8 cellular contexts compared by ENCODE assay signal in genomic region chr10:75400163-75400768, GRCh38. TPM values are rescaled to one million over a fixed set of nuclear protein-coding genes. Genes with fewer than 3 reads are reported as not detected.
DNase-seq lines count a peak whose midpoint lies in the region; ATAC-seq and TF ChIP-seq lines count a peak whose summit lies in the region.

No MANE protein-coding gene starts in this region.

- H3K18ac ChIP-seq in mesenchymal stem cell (ENCODE audit: low read depth in 1 of 2, low read length in 2 of 2): peak overlapping the region; percentile 93 to 98

- H3K27me3 ChIP-seq in CD4-positive, alpha-beta T cell (ENCODE audit: control insufficient read depth, insufficient read depth, low read length): peaks cover 89% of the 10 kb centered on the region
- H3K27me3 ChIP-seq in HUES48 (ENCODE audit: control insufficient read depth, insufficient read depth, low read length) (peaks cover 98% of the 10 kb centered on the region), mammary epithelial cell (ENCODE audit: insufficient read depth, low read length) (no peaks in the 10 kb centered on the region), mesenchymal stem cell (ENCODE audit: control insufficient read depth in 1 of 2, insufficient read depth in 1 of 2, low read length in 2 of 2) (peaks cover 0 to 45% of the 10 kb centered on the region in 2 experiments), uterus (no peaks in the 10 kb centered on the region)

- H2BK120ac ChIP-seq in mesenchymal stem cell (ENCODE audit: low read depth, low read length): peak overlapping the region; percentile 95

- H3K9me3 ChIP-seq in CD4-positive, alpha-beta T cell (ENCODE audit: control insufficient read depth, low read length): no peaks in the 10 kb centered on the region
- no peaks in the 10 kb centered on the region for H3K9me3 ChIP-seq in HUES48 (ENCODE audit: control insufficient read depth, insufficient read depth, low read length)
- no peaks in the 10 kb centered on the region for H3K9me3 ChIP-seq in mammary epithelial cell (replicated peaks; ENCODE audit: insufficient read depth, low read length)
- H3K9me3 ChIP-seq in mesenchymal stem cell (ENCODE audit: control insufficient read depth, low read length): no peaks in the 10 kb centered on the region
- H3K9me3 ChIP-seq in uterus: no peaks in the 10 kb centered on the region

- no peaks in the 10 kb centered on the region for H3K9me3 Mint-ChIP-seq in CD4-positive, alpha-beta T cell

- no peak for DNase-seq in CD4-positive, alpha-beta T cell
- DNase-seq in mammary epithelial cell (no peak), mesenchymal stem cell (peak; percentile 63), uterus (no peak), KBM-7 (no peak), NCI-H2029 treated with DMSO at 0.1 percent for 48 hours (lab: John Stamatoyannopoulos, UW) (no peak)

- peaks cover 6% of the 10 kb centered on the region for H3K79me1 ChIP-seq in mesenchymal stem cell (replicated peaks; ENCODE audit: low read length, poor library complexity, severe bottlenecking)

- peak overlapping the region; percentile 50 to 85 for H3K4ac ChIP-seq in mesenchymal stem cell (ENCODE audit: low read depth in 1 of 2, low read length in 2 of 2)

- peak overlapping the region; percentile 100 for H4K91ac ChIP-seq in mesenchymal stem cell (ENCODE audit: low read length)

- H3K4me2 ChIP-seq in mammary epithelial cell (ENCODE audit: insufficient read depth, low read depth, low read length) (peak overlapping the region; percentile 97), mesenchymal stem cell (ENCODE audit: low read length, poor library complexity, severe bottlenecking) (peak overlapping the region; percentile 87)

- no peak overlapping the region for H2BK5ac ChIP-seq in mesenchymal stem cell (ENCODE audit: low read depth, low read length, poor library complexity, severe bottlenecking)

- peak overlapping the region; percentile 62 to 72 for H3K14ac ChIP-seq in mesenchymal stem cell (ENCODE audit: low read length in 2 of 2)

- H3K4me3 Mint-ChIP-seq in CD4-positive, alpha-beta T cell: peak overlapping the region; percentile 80

- H2BK15ac ChIP-seq in mesenchymal stem cell (ENCODE audit: low read depth, poor library complexity, severe bottlenecking): peak overlapping the region; percentile 48

- in situ Hi-C loops in mammary epithelial cell (cut with MboI; ENCODE audit: low sequenced_read_pairs in 2 of 2) (loop anchor here in 1 of 2 donors (10.0 to 25.0 kb wide), 3 partner anchors 237 to 635 kb away; no protein-coding TSS in a partner anchor), KBM-7 (cut with MboI; ENCODE audit: low pct_unique_long_range_greater_than_20kb, low sequenced_read_pairs) (no loop called here)

- peak overlapping the region; percentile 71 for H2AFZ ChIP-seq in mammary epithelial cell (ENCODE audit: low read depth, low read length)
- H2AFZ ChIP-seq in mesenchymal stem cell (ENCODE audit: low read depth, low read length): no peak overlapping the region

- peaks cover 25% of the 10 kb centered on the region for H3K4me1 Mint-ChIP-seq in CD4-positive, alpha-beta T cell (ENCODE audit: low read depth)

- dilution Hi-C loops in mammary epithelial cell (cut with HindIII; ENCODE audit: low sequenced_read_pairs): no loop called here

- peak overlapping the region; percentile 19 to 45 for H2BK12ac ChIP-seq in mesenchymal stem cell (ENCODE audit: low read length in 2 of 2)

- CTCF ChIA-PET in CD4-positive, alpha-beta T cell (lab: Charles Lee): no interaction called here
- CTCF ChIA-PET in mammary epithelial cell (lab: Charles Lee; ENCODE audit: low non-redundant PET): interaction anchor here (0.7 to 1.0 kb wide), 3 partner anchors 41 to 582 kb away, joined by 4 to 13 read pairs (median 4); no protein-coding TSS in a partner anchor

- no peak overlapping the region for H3K27ac ChIP-seq in CD4-positive, alpha-beta T cell (ENCODE audit: low read depth, low read length)
- H3K27ac ChIP-seq in HUES48 (ENCODE audit: low read depth, low read length): no peak overlapping the region
- H3K27ac ChIP-seq in mammary epithelial cell (ENCODE audit: insufficient read depth, low read depth, low read length): peak overlapping the region; percentile 44
- H3K27ac ChIP-seq in mesenchymal stem cell (ENCODE audit: low read length, poor library complexity, severe bottlenecking): peak overlapping the region; percentile 77
- peak overlapping the region; percentile 97 to 98 for H3K27ac ChIP-seq in uterus

- H4K8ac ChIP-seq in mesenchymal stem cell (ENCODE audit: low read length): peak overlapping the region; percentile 99

- H3K79me2 ChIP-seq in mammary epithelial cell (ENCODE audit: insufficient read depth, low read length): peaks cover 49% of the 10 kb centered on the region

- peaks cover 52% of the 10 kb centered on the region for H3K27me3 Mint-ChIP-seq in CD4-positive, alpha-beta T cell

- no peaks in the 10 kb centered on the region for H3K36me3 Mint-ChIP-seq in CD4-positive, alpha-beta T cell (ENCODE audit: low read depth)

- H3K9ac ChIP-seq in HUES48 (ENCODE audit: low read depth, low read length): no peak overlapping the region
- peak overlapping the region; percentile 74 for H3K9ac ChIP-seq in mammary epithelial cell (ENCODE audit: insufficient read depth, low read length)
- peak overlapping the region; percentile 100 for H3K9ac ChIP-seq in mesenchymal stem cell (ENCODE audit: low read length)

- no peak for TF ChIP-seq CTCF in CD4-positive, alpha-beta T cell (IDR thresholded peaks at IDR 0.05)
- no peak for TF ChIP-seq CTCF in mammary epithelial cell (conservative IDR thresholded peaks at IDR 0.05 in 1 of 2, IDR thresholded peaks at IDR 0.05 in 1 of 2; ENCODE audit: extremely low read depth in 1 of 2, insufficient read depth in 1 of 2, low read depth in 1 of 2, low read length in 2 of 2)
- TF ChIP-seq CTCF in uterus (IDR thresholded peaks at IDR 0.05): no peak

- H3K36me3 ChIP-seq in HUES48 (ENCODE audit: control insufficient read depth, insufficient read depth, low read length) (no peaks in the 10 kb centered on the region), mammary epithelial cell (ENCODE audit: insufficient read depth, low read length) (no peaks in the 10 kb centered on the region), mesenchymal stem cell (ENCODE audit: control insufficient read depth in 1 of 2, insufficient read depth in 2 of 2, low read depth in 1 of 2, low read length in 2 of 2) (peaks cover 11 to 26% of the 10 kb centered on the region in 2 experiments), uterus (no peaks in the 10 kb centered on the region)

- H3K4me3 ChIP-seq in HUES48 (ENCODE audit: low read depth, low read length) (peak overlapping the region; percentile 80), mammary epithelial cell (replicated peaks in 1 of 3; ENCODE audit: insufficient read depth in 1 of 3, low read depth in 2 of 3, low read length in 3 of 3) (peak overlapping the region; percentile 84 to 98 (median 97)), mesenchymal stem cell (ENCODE audit: insufficient read depth in 1 of 2, low read depth in 1 of 2, low read length in 2 of 2) (peak overlapping the region; percentile 76 to 97), uterus (peak overlapping the region; percentile 81 to 82)

- H4K20me1 ChIP-seq in mammary epithelial cell (ENCODE audit: insufficient read depth, low read length): no peaks in the 10 kb centered on the region

- H3K23ac ChIP-seq in mesenchymal stem cell (ENCODE audit: low read length in 2 of 2): peak overlapping the region; percentile 15 to 52

- intact Hi-C loops in CD4-positive, alpha-beta T cell (cut with DNase I, micrococcal nuclease): loop anchor here (5.0 to 10.0 kb wide), 5 partner anchors 687 to 1715 kb away; no protein-coding TSS in a partner anchor
- intact Hi-C loops in mammary epithelial cell (cut with micrococcal nuclease) (loop anchor here (1.0 to 10.0 kb wide), 10 partner anchors 135 to 1715 kb away; no protein-coding TSS in a partner anchor), uterus (cut with DNase I; ENCODE audit: low total_unique reads) (no loop called here)

- ATAC-seq in CD4-positive, alpha-beta T cell (ENCODE audit: poor library complexity): no peak
- ATAC-seq in HG03280 (IDR thresholded peaks at IDR 0.05; ENCODE audit: unreplicated experiment): no peak

- TF ChIP-seq POLR2A in uterus (IDR thresholded peaks at IDR 0.05): no peak

- H2AK5ac ChIP-seq in mesenchymal stem cell (ENCODE audit: low read length, severe bottlenecking): peak overlapping the region; percentile 27

- 0% methylated on average over 4 of the region's 39 CpGs for WGBS in mammary epithelial cell (ENCODE audit: low coverage, missing lambda C conversion rate)
- 1% methylated on average over 37 of the region's 39 CpGs for WGBS in mesenchymal stem cell

- POLR2A ChIA-PET in CD4-positive, alpha-beta T cell (lab: Charles Lee): no interaction called here

- H3K27ac Mint-ChIP-seq in CD4-positive, alpha-beta T cell: no peak overlapping the region

- no TSS peak for BruUV-seq in mammary epithelial cell (replicated peaks; lab: Mats Ljungman, UMichigan)

- H3K4me1 ChIP-seq in HUES48 (ENCODE audit: control insufficient read depth, insufficient read depth, low read length) (peaks cover 11% of the 10 kb centered on the region), mammary epithelial cell (ENCODE audit: insufficient read depth, low read length) (peaks cover 36% of the 10 kb centered on the region), mesenchymal stem cell (ENCODE audit: control insufficient read depth, insufficient read depth, low read depth, low read length) (peaks cover 52% of the 10 kb centered on the region), uterus (peaks cover 0 to 7% of the 10 kb centered on the region in 2 donors)

RNA-seq across cellular contexts. Expression of gene ZNF503, which starts 1.3 kb away (rescaled TPM):
- total RNA-seq in CD4-positive, alpha-beta T cell: under 1 TPM; 0.38 to 0.47 TPM
- total RNA-seq in mammary epithelial cell (10 to 100 TPM; 14.1 to 33.7 TPM), uterus (10 to 100 TPM; 12.1 to 99.4 (median 26.0) TPM)
- 3.8 TPM for polyA plus RNA-seq in mammary epithelial cell
- polyA minus RNA-seq in mammary epithelial cell: 0.83 TPM
- 110 TPM for polyA plus RNA-seq in mesenchymal stem cell (2013, experiment 1 of 2)
- polyA plus RNA-seq in mesenchymal stem cell (2013, experiment 2 of 2): 112 TPM

RNA-seq across cellular contexts. Expression of gene LRMDA, which starts 31.2 kb away (rescaled TPM):
- total RNA-seq in CD4-positive, alpha-beta T cell: not detected
- total RNA-seq in mammary epithelial cell (under 1 TPM in 1 of 2 donors, not detected in 1; 0.67 TPM), uterus (10 to 100 TPM in 1 of 4 donors, 1 to 10 TPM in 3; 1.5 to 15.7 (median 4.6) TPM)
- 0.37 TPM for polyA plus RNA-seq in mammary epithelial cell
- polyA minus RNA-seq in mammary epithelial cell: not detected
- 3.8 TPM for polyA plus RNA-seq in mesenchymal stem cell (2013, experiment 1 of 2)
- 5.7 TPM for polyA plus RNA-seq in mesenchymal stem cell (2013, experiment 2 of 2)

Comparison
In these comparisons a context has a peak if more than half of its experiments do, and no peak if none do; other contexts are left out.
1. H3K27ac ChIP-seq: peak in mammary epithelial cell (single experiment), mesenchymal stem cell (single experiment) and uterus (2 of 2); none in CD4-positive, alpha-beta T cell (single experiment) and HUES48 (single experiment).
2. RNA of gene ZNF503, which starts 1.3 kb away (total RNA-seq): 14.1 to 33.7 TPM in mammary epithelial cell and 12.1 to 99.4 TPM in uterus; 0.38 to 0.47 TPM in CD4-positive, alpha-beta T cell; every median in the first group is over 4 times any median in the second.
3. Peak in every context shown above with its lines, with median percentiles within 50 percentile points of each other: H3K4me3 ChIP-seq.